Comparison of ENCODE assay signal across 22 cellular contexts in genomic region chrX:112654871-112655270, GRCh38. TPM values are rescaled to one million over a fixed set of nuclear protein-coding genes. Genes with fewer than 3 reads are reported as not detected.
DNase-seq lines count a peak whose midpoint lies in the region; ATAC-seq and TF ChIP-seq lines count a peak whose summit lies in the region.
"Had no signal": no experiment of that assay in that cellular context is flagged by ENCODE, and none has a peak within 500 bp of the region (broad histone marks: within the 10 kb centered on the region; RNA-seq: fewer than 3 reads in every experiment).

No MANE protein-coding gene starts in this region.

- no peaks in the 10 kb centered on the region for H3K4me1 Mint-ChIP-seq in activated T-cell treated with anti-CD3 and anti-CD28 coated beads, Interleukin-2, amount 50 U/mL, for 4 hours (ENCODE audit: low read depth)
- H3K4me1 Mint-ChIP-seq in stimulated activated naive CD8-positive, alpha-beta T cell treated with anti-CD3 and anti-CD28 coated beads, Interleukin-15, amount 100 ng/mL, for 72 hours, result no peaks in the 10 kb centered on the region
- peaks cover 2% of the 10 kb centered on the region for H3K4me1 Mint-ChIP-seq in osteocyte (ENCODE audit: unreplicated experiment)
- no peaks in the 10 kb centered on the region for H3K4me1 Mint-ChIP-seq in activated T-helper 1 cell treated with anti-CD3 and anti-CD28 coated beads, Interleukin-12 subunit alpha, Interleukin-12 subunit beta, Interleukin-2, Interleukin-4 antibody, amounts not matched to agents 30 ng/mL and 10 ng/mL and 1 ng/mL, durations not matched to agents 14 hours and 24 hours and 36 hours (ENCODE audit: low read depth)
- H3K4me1 Mint-ChIP-seq: IgD-negative memory B cell had no signal

- no peaks in the 10 kb centered on the region for H3K79me2 ChIP-seq in fibroblast of lung (ENCODE audit: control insufficient read depth, insufficient read depth, low read length)

- no peak for TF ChIP-seq CTCF in fibroblast of lung (conservative IDR thresholded peaks at IDR 0.05 in 1 of 2, IDR thresholded peaks at IDR 0.05 in 1 of 2; ENCODE audit: low read depth in 1 of 2, low read length in 2 of 2)
- TF ChIP-seq CTCF in osteocyte (IDR thresholded peaks at IDR 0.05), result no peak

- H3K27me3 ChIP-seq in fibroblast of lung (ENCODE audit: control insufficient read depth, insufficient read depth, low read length), result no peaks in the 10 kb centered on the region
- H3K27me3 ChIP-seq: SJSA1, stomach had no signal

- no peak overlapping the region for H3K4me2 ChIP-seq in fibroblast of lung (ENCODE audit: extremely low read depth, insufficient read depth, low read length)

- H3K36me3 Mint-ChIP-seq in activated T-cell treated with anti-CD3 and anti-CD28 coated beads, Interleukin-2, amount 50 U/mL, for 4 hours (ENCODE audit: insufficient read depth), result peaks cover 3% of the 10 kb centered on the region
- H3K36me3 Mint-ChIP-seq in osteocyte (ENCODE audit: unreplicated experiment), result no peaks in the 10 kb centered on the region
- no peaks in the 10 kb centered on the region for H3K36me3 Mint-ChIP-seq in activated T-helper 1 cell treated with anti-CD3 and anti-CD28 coated beads, Interleukin-12 subunit alpha, Interleukin-12 subunit beta, Interleukin-2, Interleukin-4 antibody, amounts not matched to agents 30 ng/mL and 10 ng/mL and 1 ng/mL, durations not matched to agents 14 hours and 24 hours and 36 hours (ENCODE audit: low read depth)

- H3K36me3 ChIP-seq in fibroblast of lung (ENCODE audit: control insufficient read depth, insufficient read depth, low read length), result no peaks in the 10 kb centered on the region
- H3K36me3 ChIP-seq: SJSA1, stomach had no signal

- H4K20me1 ChIP-seq in fibroblast of lung (ENCODE audit: control insufficient read depth, extremely low read depth, insufficient read depth, low read length), result no peaks in the 10 kb centered on the region

- no peak overlapping the region for H2AFZ ChIP-seq in fibroblast of lung (ENCODE audit: low read length)

- H3K27me3 Mint-ChIP-seq in activated T-cell treated with anti-CD3 and anti-CD28 coated beads, Interleukin-2, amount 50 U/mL, for 4 hours (ENCODE audit: low read depth), result no peaks in the 10 kb centered on the region
- H3K27me3 Mint-ChIP-seq in stimulated activated naive CD8-positive, alpha-beta T cell treated with anti-CD3 and anti-CD28 coated beads, Interleukin-15, amount 100 ng/mL, for 72 hours, result no peaks in the 10 kb centered on the region
- no peaks in the 10 kb centered on the region for H3K27me3 Mint-ChIP-seq in osteocyte (ENCODE audit: unreplicated experiment)
- no peaks in the 10 kb centered on the region for H3K27me3 Mint-ChIP-seq in activated T-helper 1 cell treated with anti-CD3 and anti-CD28 coated beads, Interleukin-12 subunit alpha, Interleukin-12 subunit beta, Interleukin-2, Interleukin-4 antibody, amounts not matched to agents 30 ng/mL and 10 ng/mL and 1 ng/mL, durations not matched to agents 14 hours and 24 hours and 36 hours (ENCODE audit: insufficient read depth)
- H3K27me3 Mint-ChIP-seq: CD4-positive, alpha-beta T cell had no signal

- DNase-seq in activated T-cell treated with anti-CD3 and anti-CD28 coated beads, Interleukin-2, amount 50 U/mL, for 4 hours, result no peak
- no peak for DNase-seq in activated T-cell treated with anti-CD3 and anti-CD28 coated beads, Interleukin-2, amount 50 U/mL, for 1 hour
- DNase-seq in NCI-H82 (lab: John Stamatoyannopoulos, UW), result peak; percentile 86
- DNase-seq in fibroblast of lung (ENCODE audit: low read depth in 2 of 2), result peak; percentile 20 to 77
- no peak for DNase-seq in stimulated activated naive CD8-positive, alpha-beta T cell treated with anti-CD3 and anti-CD28 coated beads, Interleukin-15, amount 100 ng/mL, for 72 hours
- DNase-seq in osteocyte (ENCODE audit: extremely low spot score, unreplicated experiment), result no peak
- DNase-seq in G401 (ENCODE audit: low spot score), result no peak
- DNase-seq in activated T-helper 1 cell treated with anti-CD3 and anti-CD28 coated beads, Interleukin-12 subunit alpha, Interleukin-12 subunit beta, Interleukin-2, Interleukin-4 antibody, amounts not matched to agents 30 ng/mL and 10 ng/mL and 1 ng/mL, durations not matched to agents 14 hours and 24 hours and 36 hours (ENCODE audit: low spot score), result no peak
- DNase-seq: activated CD4-positive, CD25-positive, alpha-beta regulatory T cell treated with anti-CD3 and anti-CD28 coated beads, Interleukin-2, amount 50 U/mL, for 72 hours; activated naive CD4-positive, alpha-beta T cell treated with anti-CD3 and anti-CD28 coated beads for 36 hours; CD4-positive, alpha-beta T cell; NCI-H1048; NCI-H748 treated with DMSO at 0.1 percent for 48 hours; PC-3; stomach; T-helper 9 cell had no signal

- H3K4me1 ChIP-seq in fibroblast of lung (ENCODE audit: control insufficient read depth, extremely low read depth, insufficient read depth, low read length), result peaks cover 2% of the 10 kb centered on the region
- H3K4me1 ChIP-seq: SJSA1, stomach had no signal

- H3K4me3 Mint-ChIP-seq in activated T-cell treated with anti-CD3 and anti-CD28 coated beads, Interleukin-2, amount 50 U/mL, for 4 hours, result no peak overlapping the region
- no peak overlapping the region for H3K4me3 Mint-ChIP-seq in stimulated activated naive CD8-positive, alpha-beta T cell treated with anti-CD3 and anti-CD28 coated beads, Interleukin-15, amount 100 ng/mL, for 72 hours
- H3K4me3 Mint-ChIP-seq in osteocyte (ENCODE audit: unreplicated experiment), result no peak overlapping the region
- H3K4me3 Mint-ChIP-seq in activated T-helper 1 cell treated with anti-CD3 and anti-CD28 coated beads, Interleukin-12 subunit alpha, Interleukin-12 subunit beta, Interleukin-2, Interleukin-4 antibody, amounts not matched to agents 30 ng/mL and 10 ng/mL and 1 ng/mL, durations not matched to agents 14 hours and 24 hours and 36 hours, result no peak overlapping the region
- H3K4me3 Mint-ChIP-seq: activated naive CD4-positive, alpha-beta T cell treated with anti-CD3 and anti-CD28 coated beads for 36 hours; CD4-positive, alpha-beta T cell; IgD-negative memory B cell had no signal

- no peak overlapping the region for H3K9ac ChIP-seq in fibroblast of lung (ENCODE audit: insufficient read depth, low read length)

- peaks cover 4% of the 10 kb centered on the region for H3K9me3 Mint-ChIP-seq in activated T-cell treated with anti-CD3 and anti-CD28 coated beads, Interleukin-2, amount 50 U/mL, for 4 hours
- H3K9me3 Mint-ChIP-seq in stimulated activated naive CD8-positive, alpha-beta T cell treated with anti-CD3 and anti-CD28 coated beads, Interleukin-15, amount 100 ng/mL, for 72 hours, result peaks cover 0 to 6% of the 10 kb centered on the region in 2 donors
- peaks cover 7% of the 10 kb centered on the region for H3K9me3 Mint-ChIP-seq in osteocyte (ENCODE audit: unreplicated experiment)
- H3K9me3 Mint-ChIP-seq in activated T-helper 1 cell treated with anti-CD3 and anti-CD28 coated beads, Interleukin-12 subunit alpha, Interleukin-12 subunit beta, Interleukin-2, Interleukin-4 antibody, amounts not matched to agents 30 ng/mL and 10 ng/mL and 1 ng/mL, durations not matched to agents 14 hours and 24 hours and 36 hours, result peaks cover 17% of the 10 kb centered on the region
- H3K9me3 Mint-ChIP-seq: IgD-negative memory B cell had no signal

- no peak overlapping the region for H3K27ac ChIP-seq in fibroblast of lung (ENCODE audit: insufficient read depth, low read length)
- H3K27ac ChIP-seq: SJSA1, stomach had no signal

- in situ Hi-C loops in G401 (cut with HindIII; ENCODE audit: low sequenced_read_pairs), result no loop called here

- ATAC-seq in activated T-cell treated with anti-CD3 and anti-CD28 coated beads, Interleukin-2, amount 50 U/mL, for 4 hours, result peak; percentile 63 to 75
- ATAC-seq in stimulated activated naive CD8-positive, alpha-beta T cell treated with anti-CD3 and anti-CD28 coated beads, Interleukin-15, amount 100 ng/mL, for 72 hours, result peak; percentile 72
- ATAC-seq: esophagus mucosa, left lobe of liver, PC-3 had no signal

- intact Hi-C loops in activated T-helper 1 cell treated with anti-CD3 and anti-CD28 coated beads, Interleukin-12 subunit alpha, Interleukin-12 subunit beta, Interleukin-2, Interleukin-4 antibody, amounts not matched to agents 30 ng/mL and 10 ng/mL and 1 ng/mL, durations not matched to agents 14 hours and 24 hours and 36 hours (cut with micrococcal nuclease), result no loop called here

- H3K9me3 ChIP-seq in fibroblast of lung (ENCODE audit: control insufficient read depth, insufficient read depth, low read depth, low read length), result no peaks in the 10 kb centered on the region
- H3K9me3 ChIP-seq: SJSA1 had no signal

- H3K27ac Mint-ChIP-seq in stimulated activated naive CD8-positive, alpha-beta T cell treated with anti-CD3 and anti-CD28 coated beads, Interleukin-15, amount 100 ng/mL, for 72 hours, result peak overlapping the region in 1 of 2 donors; percentile 63
- H3K27ac Mint-ChIP-seq in osteocyte (ENCODE audit: unreplicated experiment), result no peak overlapping the region
- H3K27ac Mint-ChIP-seq in activated T-helper 1 cell treated with anti-CD3 and anti-CD28 coated beads, Interleukin-12 subunit alpha, Interleukin-12 subunit beta, Interleukin-2, Interleukin-4 antibody, amounts not matched to agents 30 ng/mL and 10 ng/mL and 1 ng/mL, durations not matched to agents 14 hours and 24 hours and 36 hours, result no peak overlapping the region
- H3K27ac Mint-ChIP-seq: activated naive CD4-positive, alpha-beta T cell treated with anti-CD3 and anti-CD28 coated beads for 36 hours; CD4-positive, alpha-beta T cell; IgD-negative memory B cell had no signal

- no peak overlapping the region for H3K4me3 ChIP-seq in fibroblast of lung (replicated peaks in 1 of 4; ENCODE audit: control extremely low read depth in 1 of 4, insufficient read depth in 1 of 4, low read depth in 3 of 4, low read length in 4 of 4)
- H3K4me3 ChIP-seq: SJSA1, stomach had no signal

RNA-seq across cellular contexts. Expression of gene LHFPL1, which starts 24.9 kb away (rescaled TPM):
- total RNA-seq in activated T-cell treated with anti-CD3 and anti-CD28 coated beads, Interleukin-2, amount 50 U/mL, for 4 hours, result under 1 TPM in 2 of 3 donors, not detected in 1; 0.13 to 0.26 TPM
- under 0.01 TPM in 1 of 2 replicates, not detected in the other for total RNA-seq in fibroblast of lung
- polyA plus RNA-seq in fibroblast of lung, result 0.03 and 0.31 TPM in 2 replicates
- 0.42 TPM in 1 of 2 replicates, not detected in the other for polyA plus RNA-seq in fibroblast of lung (2012)
- polyA minus RNA-seq in fibroblast of lung (ENCODE audit: low replicate concordance), result not detected in 2 replicates
- total RNA-seq in osteocyte, result 0.19 and 0.21 TPM in 2 replicates
- total RNA-seq in G401 (2014; rRNA removed; shearing (Covaris generic)), result not detected in 2 replicates
- total RNA-seq in activated T-helper 1 cell treated with anti-CD3 and anti-CD28 coated beads, Interleukin-12 subunit alpha, Interleukin-12 subunit beta, Interleukin-2, Interleukin-4 antibody, amounts not matched to agents 30 ng/mL and 10 ng/mL and 1 ng/mL, durations not matched to agents 14 hours and 24 hours and 36 hours, result not detected in 2 replicates
- total RNA-seq: A673; activated naive CD4-positive, alpha-beta T cell treated with anti-CD3 and anti-CD28 coated beads for 36 hours; bronchial epithelial cell; left lobe of liver; PC-3; SJSA1; stomach had no signal

Comparison
In these comparisons a context has a peak if more than half of its experiments do, and no peak if none do; other contexts are left out.
1. DNase-seq: peak in NCI-H82 (single experiment) and fibroblast of lung (2 of 2); none in activated T-cell treated with anti-CD3 and anti-CD28 coated beads, Interleukin-2, amount 50 U/mL, for 4 hours (single experiment), activated T-cell treated with anti-CD3 and anti-CD28 coated beads, Interleukin-2, amount 50 U/mL, for 1 hour (single experiment), stimulated activated naive CD8-positive, alpha-beta T cell treated with anti-CD3 and anti-CD28 coated beads, Interleukin-15, amount 100 ng/mL, for 72 hours (0 of 2), osteocyte (single experiment), G401 (single experiment) and activated T-helper 1 cell treated with anti-CD3 and anti-CD28 coated beads, Interleukin-12 subunit alpha, Interleukin-12 subunit beta, Interleukin-2, Interleukin-4 antibody, amounts not matched to agents 30 ng/mL and 10 ng/mL and 1 ng/mL, durations not matched to agents 14 hours and 24 hours and 36 hours (single experiment).